Comparison of ENCODE assay signal across 2 cellular contexts in genomic region chr1:215131291-215131690, GRCh38.
TF ChIP-seq lines count a peak whose summit lies in the region.

No MANE protein-coding gene starts in this region.

TF ChIP-seq in SK-N-SH, 30 proteins besides CTCF, POLR2A, EP300 and RAD21 (continued from another document):
- TF ChIP-seq IRF3 (IDR thresholded peaks at IDR 0.05; ENCODE audit: low read depth, low read length) (no peak), EZH2phosphoT487 (IDR thresholded peaks at IDR 0.05; ENCODE audit: borderline replicate concordance, low read depth) (no peak), ELF1 (IDR thresholded peaks at IDR 0.05) (no peak), FOXJ3 (CRISPR knock-in tag; IDR thresholded peaks at IDR 0.05) (no peak)

TF ChIP-seq in WTC11, 78 proteins besides CTCF, POLR2A, EP300 and RAD21 (continued from another document):
- TF ChIP-seq PRDM15 (CRISPR knock-in tag; IDR thresholded peaks at IDR 0.05) = no peak
- TF ChIP-seq TEAD4 (CRISPR knock-in tag; IDR thresholded peaks at IDR 0.05) = no peak
